8 cellular contexts compared by ENCODE assay signal in genomic region chr12:6851153-6851920, GRCh38. TPM values are rescaled to one million over a fixed set of nuclear protein-coding genes. Genes with fewer than 3 reads are reported as not detected.
DNase-seq lines count a peak whose midpoint lies in the region; ATAC-seq and TF ChIP-seq lines count a peak whose summit lies in the region.

CDCA3 (minus strand) TSS chr12:6851286; CDS start chr12:6850952, 334 bp downstream.

- TF ChIP-seq CTCF in OCI-LY3 (IDR thresholded peaks at IDR 0.05; ENCODE audit: low read depth, low read length) (no peak), endothelial cell (IDR thresholded peaks at IDR 0.05; ENCODE audit: unreplicated experiment) (no peak), mesothelial cell of epicardium (IDR thresholded peaks at IDR 0.05; ENCODE audit: unreplicated experiment) (no peak)

- peak within 1 kb of the TSS; percentile 79 for H3K9ac ChIP-seq in OCI-LY3 (ENCODE audit: low read length)

- peak within 1 kb of the TSS; percentile 70 for H3K27ac ChIP-seq in OCI-LY3 (ENCODE audit: low read length)

- H3K9me3 Mint-ChIP-seq in endothelial cell (ENCODE audit: unreplicated experiment) (no peaks in the 10 kb centered on the region), mesothelial cell of epicardium (no peaks in the 10 kb centered on the region)

- no peaks in the 10 kb centered on the region for H3K9me3 ChIP-seq in OCI-LY3 (ENCODE audit: insufficient read depth, low read length)

- H3K27me3 ChIP-seq in OCI-LY3 (ENCODE audit: low read depth, low read length), result no peaks in the 10 kb centered on the region

- H3K4me1 ChIP-seq in OCI-LY3 (ENCODE audit: low read length), result peaks cover 33% of the 10 kb centered on the region

- H3K36me3 Mint-ChIP-seq in endothelial cell (ENCODE audit: low read depth, unreplicated experiment), result peaks cover 39% of the 10 kb centered on the region
- H3K36me3 Mint-ChIP-seq in mesothelial cell of epicardium, result peaks cover 19% of the 10 kb centered on the region

- peaks cover 40% of the 10 kb centered on the region for H3K79me2 ChIP-seq in OCI-LY3 (ENCODE audit: low read length)

- peak; percentile 55 for ATAC-seq in GM21515 (IDR thresholded peaks at IDR 0.05; ENCODE audit: unreplicated experiment)

- DNase-seq in D341Med (ENCODE audit: low spot score) (peak; percentile 92), HuH-7 (ENCODE audit: low spot score) (peak; percentile 99), endothelial cell (ENCODE audit: low spot score) (peak; percentile 88), mesothelial cell of epicardium (ENCODE audit: low spot score in 2 of 2, unreplicated experiment in 2 of 2) (peak; percentile 85 to 94)
- peak; percentile 94 for DNase-seq in activated CD8-positive, alpha-beta memory T cell treated with anti-CD3 and anti-CD28 coated beads, Interleukin-2, amount 50 U/mL, for 48 hours
- peak; percentile 88 to 89 for DNase-seq in stimulated activated CD8-positive, alpha-beta memory T cell treated with anti-CD3 and anti-CD28 coated beads, Interleukin-15, amount 100 ng/mL, for 48 hours (ENCODE audit: low read depth in 2 of 2)

- peak within 1 kb of the TSS; percentile 61; the same call in 1 of the 2 replicates for H2AFZ ChIP-seq in OCI-LY3 (ENCODE audit: low read depth, low read length)

- peaks cover 30% of the 10 kb centered on the region for H3K36me3 ChIP-seq in OCI-LY3 (replicated peaks; ENCODE audit: low read depth, low read length)

- H3K27ac Mint-ChIP-seq in endothelial cell (ENCODE audit: unreplicated experiment) (peak within 1 kb of the TSS; percentile 90), mesothelial cell of epicardium (peak within 1 kb of the TSS; percentile 96)

- H3K4me2 ChIP-seq in OCI-LY3 (ENCODE audit: low read length), result peak within 1 kb of the TSS; percentile 82

- H3K4me1 Mint-ChIP-seq in endothelial cell (ENCODE audit: unreplicated experiment), result peaks cover 31% of the 10 kb centered on the region
- H3K4me1 Mint-ChIP-seq in mesothelial cell of epicardium, result peaks cover 32% of the 10 kb centered on the region

- H3K4me3 Mint-ChIP-seq in endothelial cell (ENCODE audit: unreplicated experiment) (peak within 1 kb of the TSS; percentile 99), mesothelial cell of epicardium (peak within 1 kb of the TSS; percentile 95)

- H3K27me3 Mint-ChIP-seq in endothelial cell (ENCODE audit: unreplicated experiment) (peaks cover 11% of the 10 kb centered on the region), mesothelial cell of epicardium (ENCODE audit: low read depth) (no peaks in the 10 kb centered on the region)

- no peaks in the 10 kb centered on the region for H4K20me1 ChIP-seq in OCI-LY3 (ENCODE audit: insufficient read depth, low read length)

- H3K4me3 ChIP-seq in OCI-LY3 (ENCODE audit: low read length), result peak within 1 kb of the TSS; percentile 79

RNA-seq across cellular contexts. Expression of gene CDCA3, which starts in this region (rescaled TPM):
- 6.2 TPM for total RNA-seq in endothelial cell (ENCODE audit: unreplicated experiment)
- total RNA-seq in mesothelial cell of epicardium, result 11.9 to 18.6 TPM (median 14.3 TPM) in 3 replicates

Comparison
In these comparisons a context has a peak if more than half of its experiments do, and no peak if none do; other contexts are left out.
1. Peak in every context shown above with its lines: DNase-seq, ATAC-seq, H3K4me3 ChIP-seq and H3K27ac ChIP-seq.